ENCODE assay signal across 10 cellular contexts in the genomic region with DNA sequence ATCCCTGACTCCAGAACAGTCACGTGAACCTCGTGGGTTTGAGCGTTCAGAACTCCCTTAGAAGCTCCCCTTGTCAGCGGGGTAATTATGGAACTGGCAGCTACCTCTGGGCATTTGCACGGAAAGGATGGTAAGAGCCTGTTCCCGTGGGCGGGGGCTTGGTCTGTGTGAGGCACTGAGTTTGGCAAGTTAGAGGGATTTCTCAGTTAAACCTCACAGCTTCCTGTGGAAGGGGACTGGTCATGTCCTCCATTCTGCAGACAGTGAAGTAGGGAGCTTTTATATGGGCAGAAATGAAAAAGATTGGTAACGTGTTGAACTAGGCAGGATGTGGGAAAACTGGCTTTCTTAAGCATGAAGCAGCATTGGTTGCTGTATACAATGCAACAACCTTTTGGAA. TPM values are rescaled to one million over a fixed set of nuclear protein-coding genes. Genes with fewer than 3 reads are reported as not detected.
DNase-seq lines count a peak whose midpoint lies in the region; ATAC-seq and TF ChIP-seq lines count a peak whose summit lies in the region.
"Had no signal": no experiment of that assay in that cellular context is flagged by ENCODE, and none has a peak within 500 bp of the region (broad histone marks: within the 10 kb centered on the region; RNA-seq: fewer than 3 reads in every experiment).

No MANE protein-coding gene starts in this region.

- no peaks in the 10 kb centered on the region for H3K9me2 ChIP-seq in OCI-LY7 (ENCODE audit: insufficient read depth, low read length)

- H3K79me2 ChIP-seq in OCI-LY7 (ENCODE audit: insufficient read depth, low read depth, low read length): peaks cover 77% of the 10 kb centered on the region

- peak overlapping the region; percentile 95 for H3K4me2 ChIP-seq in OCI-LY7 (ENCODE audit: low read length)

- POLR2A ChIA-PET in OCI-LY7 (lab: Charles Lee): interaction anchor here (0.6 to 5.1 kb wide), 9 partner anchors 10 to 265 kb away, joined by 3 to 35 read pairs (median 5); partner anchors contain the start of gene PALD1

- peak in 2 of 4 donors; percentile 6 to 25 for ATAC-seq in heart left ventricle
- no peak for ATAC-seq in Right ventricle myocardium superior (ENCODE audit: poor library complexity)
- peak; percentile 13 for ATAC-seq in left ventricle myocardium superior
- no peak for ATAC-seq in GM19455 (IDR thresholded peaks at IDR 0.05; ENCODE audit: unreplicated experiment)

- H3K9me3 ChIP-seq in heart left ventricle (no peaks in the 10 kb centered on the region), OCI-LY7 (ENCODE audit: low read length) (no peaks in the 10 kb centered on the region)

- TF ChIP-seq POLR2A in heart left ventricle (IDR thresholded peaks at IDR 0.05): no peak

- intact Hi-C loops in heart left ventricle (cut with DNase I): no loop called here
- intact Hi-C loops in Right ventricle myocardium superior (cut with DNase I): no loop called here
- intact Hi-C loops in OCI-LY7 (cut with micrococcal nuclease; ENCODE audit: unreplicated experiment): no loop called here
- intact Hi-C loops in left ventricle myocardium superior (cut with micrococcal nuclease): no loop called here

- peaks cover 0 to 53% (median 29%) of the 10 kb centered on the region in 12 donors for H3K4me1 ChIP-seq in heart left ventricle
- H3K4me1 ChIP-seq in OCI-LY7 (ENCODE audit: insufficient read depth, low read length, poor library complexity, severe bottlenecking): peaks cover 99% of the 10 kb centered on the region

- H4K20me1 ChIP-seq in OCI-LY7 (ENCODE audit: insufficient read depth, low read length): no peaks in the 10 kb centered on the region

- H3K4me3 ChIP-seq in heart left ventricle: peak overlapping the region in 3 of 12 donors; percentile 4 to 21 (median 5)
- H3K4me3 ChIP-seq in OCI-LY7 (ENCODE audit: low read depth, low read length, poor library complexity, severe bottlenecking): peak overlapping the region; percentile 64

- no peak overlapping the region for H2AFZ ChIP-seq in OCI-LY7 (ENCODE audit: low read length)

- H3K36me3 ChIP-seq in heart left ventricle: no peaks in the 10 kb centered on the region
- H3K36me3 ChIP-seq in OCI-LY7 (ENCODE audit: insufficient read depth, low read length): peaks cover 34% of the 10 kb centered on the region; the same call in 1 of the 2 replicates

- no peak for DNase-seq in heart left ventricle
- no peak for DNase-seq in Right ventricle myocardium superior
- DNase-seq in OCI-LY7 (ENCODE audit: low spot score): no peak
- DNase-seq in left ventricle myocardium superior: no peak
- no peak for DNase-seq in 8988T
- no peak for DNase-seq in NCI-H1048 (lab: John Stamatoyannopoulos, UW)
- DNase-seq: SHP77 had no signal

- TSS peak; percentile 30 for BruUV-seq in OCI-LY7 (replicated peaks; lab: Mats Ljungman, UMichigan)

- CTCF ChIA-PET in OCI-LY7 (lab: Charles Lee; ENCODE audit: unreplicated experiment): interaction anchor here (1.4 kb wide), 1 partner anchor 9 kb away, joined by 3 read pairs; no protein-coding TSS in a partner anchor

- TF ChIP-seq CTCF in heart left ventricle (IDR thresholded peaks at IDR 0.05) (no peak), OCI-LY7 (conservative IDR thresholded peaks at IDR 0.05; ENCODE audit: low read length) (no peak)

- H3K27ac ChIP-seq in heart left ventricle (peak overlapping the region in 9 of 12 donors; percentile 13 to 50 (median 29)), OCI-LY7 (ENCODE audit: low read depth, low read length, poor library complexity, severe bottlenecking) (peak overlapping the region; percentile 98), temporal lobe (ENCODE audit: low read depth, low read length) (peak overlapping the region; percentile 40)

- H3K27me3 ChIP-seq in heart left ventricle: no peaks in the 10 kb centered on the region

- WGBS in heart left ventricle, 4 donors: 52 to 73% (median 62%) methylated on average over 8 of the region's 8 CpGs

RNA-seq across cellular contexts. Expression of gene PALD1, which starts 16.0 kb away (rescaled TPM):
- 10 to 100 TPM in 1 of 9 donors, 1 to 10 TPM in 8; 3.2 to 12.3 (median 6.7) TPM for total RNA-seq in heart left ventricle
- polyA plus RNA-seq in heart left ventricle: 1 to 10 TPM; 2.7 to 4.7 TPM
- total RNA-seq in Right ventricle myocardium superior: 4.6 TPM
- total RNA-seq in OCI-LY7 (2014; rRNA removed; shearing (Covaris generic)): 41.6 and 52.7 TPM in 2 replicates
- 54.5 and 66.7 TPM in 2 replicates for total RNA-seq in OCI-LY7 (2022)
- total RNA-seq in left ventricle myocardium superior: 5.2 TPM
- 4.9 TPM for total RNA-seq in temporal lobe

RNA-seq across cellular contexts. Expression of gene NODAL, which starts 53.1 kb away (rescaled TPM):
- total RNA-seq in heart left ventricle: under 1 TPM in 2 of 9 donors, not detected in 7; 0.22 to 0.37 TPM
- not detected for polyA plus RNA-seq in heart left ventricle
- not detected for total RNA-seq in Right ventricle myocardium superior
- not detected in 2 replicates for total RNA-seq in OCI-LY7 (2014; rRNA removed; shearing (Covaris generic))
- not detected in 2 replicates for total RNA-seq in OCI-LY7 (2022)
- total RNA-seq in left ventricle myocardium superior: not detected
- total RNA-seq in temporal lobe: 2.0 TPM
- polyA plus RNA-seq: BJ had no signal

Comparison
In these comparisons a context has a peak if more than half of its experiments do, and no peak if none do; other contexts are left out.
1. H3K27ac ChIP-seq: peak in every context shown above with its lines; median percentile 98 in OCI-LY7; 40 in temporal lobe; 29 in heart left ventricle.